20 cellular contexts compared by ENCODE assay signal in the genomic region with DNA sequence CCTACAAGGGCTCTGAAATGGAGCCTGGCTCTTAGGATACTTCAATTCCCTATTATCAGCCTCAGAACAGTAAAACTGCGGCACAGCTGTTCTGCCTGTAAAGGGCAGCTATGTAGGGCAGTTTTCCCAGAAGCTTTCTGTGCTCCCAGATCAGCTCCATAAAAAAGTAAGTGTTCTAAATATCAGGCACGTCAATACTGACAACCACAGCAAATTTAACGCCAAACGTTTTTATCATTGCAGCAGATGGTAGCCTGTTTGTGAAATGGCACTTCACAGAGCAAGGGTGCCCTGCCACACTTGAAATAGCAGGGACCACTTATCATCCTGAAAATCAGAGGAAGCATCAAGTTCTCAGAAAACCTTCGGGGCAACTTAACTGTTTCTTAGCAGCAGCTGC. TPM values are rescaled to one million over a fixed set of nuclear protein-coding genes. Genes with fewer than 3 reads are reported as not detected.
DNase-seq lines count a peak whose midpoint lies in the region; ATAC-seq, FAIRE-seq and TF ChIP-seq lines count a peak whose summit lies in the region.
"Had no signal": no experiment of that assay in that cellular context is flagged by ENCODE, and none has a peak within 500 bp of the region (broad histone marks: within the 10 kb centered on the region; RNA-seq: fewer than 3 reads in every experiment).

No MANE protein-coding gene starts in this region.

- H3K4me1 ChIP-seq in PC-3 (ENCODE audit: insufficient read depth, low read length): peaks cover 71% of the 10 kb centered on the region
- no peaks in the 10 kb centered on the region for H3K4me1 ChIP-seq in naive thymus-derived CD4-positive, alpha-beta T cell (ENCODE audit: control insufficient read depth in 2 of 2, insufficient read depth in 2 of 2, low read length in 2 of 2)
- H3K4me1 ChIP-seq: BLaER1 treated with 17β-estradiol and CSF1 and Interleukin-3, amounts not matched to agents 10 nM and 100 nM; uterus had no signal

- H2AFZ ChIP-seq in PC-3 (ENCODE audit: low read length): no peak overlapping the region

- FAIRE-seq in frontal cortex (lab: Jason Lieb, UNC): no peak
- FAIRE-seq: GM12878, HepG2 had no signal

- peaks cover 22% of the 10 kb centered on the region for H3F3A ChIP-seq in PC-3 (ENCODE audit: low read length, unreplicated experiment)

- intact Hi-C loops in PC-3 (cut with micrococcal nuclease): no loop called here
- intact Hi-C loops in naive thymus-derived CD4-positive, alpha-beta T cell (cut with micrococcal nuclease): no loop called here

- no peaks in the 10 kb centered on the region for H3K36me3 Mint-ChIP-seq in naive thymus-derived CD4-positive, alpha-beta T cell

- no TSS peak for BruUV-seq in PC-3 (replicated peaks; lab: Mats Ljungman, UMichigan)

- CTCF ChIA-PET in PC-3 (lab: Charles Lee): interaction anchor here (1.2 kb wide), 1 partner anchor 45 kb away, joined by 3 read pairs; no protein-coding TSS in a partner anchor
- CTCF ChIA-PET in naive thymus-derived CD4-positive, alpha-beta T cell (lab: Charles Lee): no interaction called here

- TF ChIP-seq CTCF in PC-3 (conservative IDR thresholded peaks at IDR 0.05; ENCODE audit: low read depth, low read length): no peak

- H3K4me2 ChIP-seq in PC-3 (ENCODE audit: low read length): peak overlapping the region; percentile 38
- H3K4me2 ChIP-seq: BLaER1 treated with 17β-estradiol and CSF1 and Interleukin-3, amounts not matched to agents 10 nM and 100 nM had no signal

- peak overlapping the region; percentile 63 for H3K9ac ChIP-seq in PC-3 (ENCODE audit: low read length)
- H3K9ac ChIP-seq: BLaER1 treated with 17β-estradiol and CSF1 and Interleukin-3, amounts not matched to agents 10 nM and 100 nM had no signal

- no peaks in the 10 kb centered on the region for H3K36me3 ChIP-seq in KOPT-K1 (ENCODE audit: insufficient read depth, low read length)
- H3K36me3 ChIP-seq in PC-3 (ENCODE audit: low read depth, low read length): no peaks in the 10 kb centered on the region; the same call in 1 of the 2 replicates
- H3K36me3 ChIP-seq in naive thymus-derived CD4-positive, alpha-beta T cell (ENCODE audit: control insufficient read depth in 2 of 3, insufficient read depth in 3 of 3, low read length in 3 of 3): no peaks in the 10 kb centered on the region
- H3K36me3 ChIP-seq: BLaER1 treated with 17β-estradiol and CSF1 and Interleukin-3, amounts not matched to agents 10 nM and 100 nM; spleen; uterus had no signal

- no peaks in the 10 kb centered on the region for H3K27me3 ChIP-seq in PC-3 (ENCODE audit: low read length)
- no peaks in the 10 kb centered on the region for H3K27me3 ChIP-seq in naive thymus-derived CD4-positive, alpha-beta T cell (ENCODE audit: control insufficient read depth in 2 of 2, insufficient read depth in 2 of 2, low read length in 2 of 2)
- H3K27me3 ChIP-seq: BLaER1 treated with 17β-estradiol and CSF1 and Interleukin-3, amounts not matched to agents 10 nM and 100 nM; spleen; uterus had no signal

- no peak overlapping the region for H3K27ac Mint-ChIP-seq in naive thymus-derived CD4-positive, alpha-beta T cell
- H3K27ac Mint-ChIP-seq: activated T-cell treated with anti-CD3 and anti-CD28 coated beads, Interleukin-2, amount 50 U/mL, for 72 hours; H9 had no signal

- POLR2A ChIA-PET in PC-3 (lab: Charles Lee; ENCODE audit: unreplicated experiment): interaction anchor here (0.6 to 0.7 kb wide), 4 partner anchors 49 to 630 kb away, joined by 3 read pairs; no protein-coding TSS in a partner anchor
- POLR2A ChIA-PET in naive thymus-derived CD4-positive, alpha-beta T cell (lab: Charles Lee): no interaction called here

- H3K9me3 ChIP-seq in KOPT-K1 (ENCODE audit: insufficient read depth, low read length, poor library complexity, severe bottlenecking) (no peaks in the 10 kb centered on the region), PC-3 (ENCODE audit: low read length) (no peaks in the 10 kb centered on the region)
- H3K9me3 ChIP-seq in naive thymus-derived CD4-positive, alpha-beta T cell (ENCODE audit: control insufficient read depth in 2 of 3, low read length in 3 of 3): no peaks in the 10 kb centered on the region
- H3K9me3 ChIP-seq: BLaER1 treated with 17β-estradiol and CSF1 and Interleukin-3, amounts not matched to agents 10 nM and 100 nM; spleen; uterus had no signal

- no peaks in the 10 kb centered on the region for H3K79me2 ChIP-seq in PC-3 (ENCODE audit: low read length)

- H3K27me3 Mint-ChIP-seq in naive thymus-derived CD4-positive, alpha-beta T cell: peaks cover 0 to 10% (median 5%) of the 10 kb centered on the region in 5 donors

- H3K4me1 Mint-ChIP-seq in naive thymus-derived CD4-positive, alpha-beta T cell: no peaks in the 10 kb centered on the region
- H3K4me1 Mint-ChIP-seq: H9 had no signal

- DNase-seq in DMS 273 (lab: John Stamatoyannopoulos, UW; ENCODE audit: unreplicated experiment) (peak; percentile 79), PC-3 (peak; percentile 44), fibroblast of peridontal ligament (ENCODE audit: extremely low read depth) (peak; percentile 18), germinal center (ENCODE audit: low spot score) (no peak), frontal cortex (ENCODE audit: low spot score in 2 of 2) (no peak), dermis blood vessel endothelial cell (no peak)
- no peak for DNase-seq in naive thymus-derived CD4-positive, alpha-beta T cell
- DNase-seq: activated CD4-positive, alpha-beta T cell treated with anti-CD3 and anti-CD28 coated beads, Interleukin-2, amount 50 U/mL, for 48 hours; activated T-cell treated with anti-CD3 and anti-CD28 coated beads, Interleukin-2, amount 50 U/mL, for 72 hours; H9; head of caudate nucleus; NCI-H1105; NCI-H526 treated with DMSO at 0.1 percent for 48 hours; spleen; stimulated activated naive CD4-positive, alpha-beta T cell treated with Interleukin-2 at 50 U/mL for 16 hours; uterus had no signal

- no peak overlapping the region for H3K4me3 ChIP-seq in PC-3 (ENCODE audit: low read length)
- no peak overlapping the region for H3K4me3 ChIP-seq in naive thymus-derived CD4-positive, alpha-beta T cell (ENCODE audit: low read length)
- H3K4me3 ChIP-seq: BLaER1 treated with 17β-estradiol and CSF1 and Interleukin-3, amounts not matched to agents 10 nM and 100 nM; GM12878; spleen; uterus had no signal

- no peaks in the 10 kb centered on the region for H4K20me1 ChIP-seq in PC-3 (ENCODE audit: low read length)
- H4K20me1 ChIP-seq: BLaER1 treated with 17β-estradiol and CSF1 and Interleukin-3, amounts not matched to agents 10 nM and 100 nM had no signal

- no peaks in the 10 kb centered on the region for H3K9me2 ChIP-seq in PC-3 (replicated peaks; ENCODE audit: low read length)

- no peak overlapping the region for H3K4me3 Mint-ChIP-seq in naive thymus-derived CD4-positive, alpha-beta T cell
- H3K4me3 Mint-ChIP-seq: activated T-cell treated with anti-CD3 and anti-CD28 coated beads, Interleukin-2, amount 50 U/mL, for 72 hours; H9 had no signal

- peaks cover 0 to 2% (median 0%) of the 10 kb centered on the region in 11 donors for H3K9me3 Mint-ChIP-seq in naive thymus-derived CD4-positive, alpha-beta T cell
- H3K9me3 Mint-ChIP-seq: activated T-cell treated with anti-CD3 and anti-CD28 coated beads, Interleukin-2, amount 50 U/mL, for 72 hours; H9 had no signal

- no peak for ATAC-seq in PC-3
- ATAC-seq in naive thymus-derived CD4-positive, alpha-beta T cell: no peak
- ATAC-seq: activated T-cell treated with anti-CD3 and anti-CD28 coated beads, Interleukin-2, amount 50 U/mL, for 72 hours; GM12878; HepG2 had no signal

- peak overlapping the region; percentile 69 for H3K27ac ChIP-seq in KOPT-K1 (ENCODE audit: low read depth, low read length, poor library complexity, severe bottlenecking)
- peak overlapping the region; percentile 79 for H3K27ac ChIP-seq in PC-3 (ENCODE audit: low read length)
- no peak overlapping the region for H3K27ac ChIP-seq in naive thymus-derived CD4-positive, alpha-beta T cell (ENCODE audit: low read depth, low read length)
- H3K27ac ChIP-seq: BLaER1 treated with 17β-estradiol and CSF1 and Interleukin-3, amounts not matched to agents 10 nM and 100 nM; spleen; uterus had no signal

RNA-seq across cellular contexts. Expression of gene PTHLH, which starts 54.8 kb away (rescaled TPM):
- total RNA-seq in PC-3 (2014; rRNA removed) (383 and 414 TPM in 2 replicates), frontal cortex (not detected), dermis blood vessel endothelial cell (not detected in 2 replicates)
- not detected for total RNA-seq in naive thymus-derived CD4-positive, alpha-beta T cell
- not detected for polyA plus RNA-seq in naive thymus-derived CD4-positive, alpha-beta T cell
- total RNA-seq: activated T-cell treated with anti-CD3 and anti-CD28 coated beads, Interleukin-2, amount 50 U/mL, for 72 hours; GM12878; HepG2 had no signal

Comparison
In these comparisons a context has a peak if more than half of its experiments do, and no peak if none do; other contexts are left out.
1. DNase-seq: peak in DMS 273 (single experiment), PC-3 (single experiment) and fibroblast of peridontal ligament (single experiment); none in naive thymus-derived CD4-positive, alpha-beta T cell (0 of 9), germinal center (single experiment), frontal cortex (0 of 2) and dermis blood vessel endothelial cell (single experiment).
2. RNA of gene PTHLH, which starts 54.8 kb away (total RNA-seq): 383 to 414 TPM in PC-3; not detected in naive thymus-derived CD4-positive, alpha-beta T cell, not detected in frontal cortex (single experiment) and not detected in dermis blood vessel endothelial cell; every median in the first group is over 100 times any median in the second.